In the genomic region with DNA sequence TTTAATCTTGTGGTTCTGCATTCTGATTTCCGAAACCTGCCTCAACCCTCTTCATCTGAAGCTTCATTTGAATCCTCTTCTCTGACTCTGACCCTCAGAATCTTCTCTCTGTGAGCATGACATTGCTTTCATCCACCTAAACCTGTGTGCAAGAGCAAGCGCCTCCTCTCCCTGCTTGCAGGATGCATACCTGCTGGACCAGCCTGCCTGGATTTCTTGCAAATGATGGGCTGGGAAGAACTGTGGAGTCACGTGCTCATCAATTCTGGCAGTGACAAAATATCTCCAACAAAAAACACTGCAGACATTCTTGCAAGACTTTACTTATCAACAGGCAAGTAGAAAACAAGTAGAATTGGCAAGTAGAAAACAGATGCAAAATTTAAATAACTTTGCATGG, we compare ENCODE assay signal across 2 cellular contexts.
TF ChIP-seq lines count a peak whose summit lies in the region.

No MANE protein-coding gene starts in this region.

TF ChIP-seq in GM23338, 12 proteins besides CTCF, POLR2A, EP300 and RAD21:
- TF ChIP-seq, protein P1, sequence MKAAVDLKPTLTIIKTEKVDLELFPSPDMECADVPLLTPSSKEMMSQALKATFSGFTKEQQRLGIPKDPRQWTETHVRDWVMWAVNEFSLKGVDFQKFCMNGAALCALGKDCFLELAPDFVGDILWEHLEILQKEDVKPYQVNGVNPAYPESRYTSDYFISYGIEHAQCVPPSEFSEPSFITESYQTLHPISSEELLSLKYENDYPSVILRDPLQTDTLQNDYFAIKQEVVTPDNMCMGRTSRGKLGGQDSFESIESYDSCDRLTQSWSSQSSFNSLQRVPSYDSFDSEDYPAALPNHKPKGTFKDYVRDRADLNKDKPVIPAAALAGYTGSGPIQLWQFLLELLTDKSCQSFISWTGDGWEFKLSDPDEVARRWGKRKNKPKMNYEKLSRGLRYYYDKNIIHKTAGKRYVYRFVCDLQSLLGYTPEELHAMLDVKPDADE (IDR thresholded peaks at IDR 0.05) = no peak

TF ChIP-seq in K562, 482 proteins besides CTCF, POLR2A, EP300 and RAD21:
- TF ChIP-seq ELF2 (CRISPR knock-in tag; IDR thresholded peaks at IDR 0.05) = no peak
- no peak for TF ChIP-seq SIRT6 (IDR thresholded peaks at IDR 0.05; ENCODE audit: low read depth, low read length)
- no peak for TF ChIP-seq SAFB (IDR thresholded peaks at IDR 0.05; ENCODE audit: borderline replicate concordance, low read depth, low read length)
- TF ChIP-seq, protein P2, sequence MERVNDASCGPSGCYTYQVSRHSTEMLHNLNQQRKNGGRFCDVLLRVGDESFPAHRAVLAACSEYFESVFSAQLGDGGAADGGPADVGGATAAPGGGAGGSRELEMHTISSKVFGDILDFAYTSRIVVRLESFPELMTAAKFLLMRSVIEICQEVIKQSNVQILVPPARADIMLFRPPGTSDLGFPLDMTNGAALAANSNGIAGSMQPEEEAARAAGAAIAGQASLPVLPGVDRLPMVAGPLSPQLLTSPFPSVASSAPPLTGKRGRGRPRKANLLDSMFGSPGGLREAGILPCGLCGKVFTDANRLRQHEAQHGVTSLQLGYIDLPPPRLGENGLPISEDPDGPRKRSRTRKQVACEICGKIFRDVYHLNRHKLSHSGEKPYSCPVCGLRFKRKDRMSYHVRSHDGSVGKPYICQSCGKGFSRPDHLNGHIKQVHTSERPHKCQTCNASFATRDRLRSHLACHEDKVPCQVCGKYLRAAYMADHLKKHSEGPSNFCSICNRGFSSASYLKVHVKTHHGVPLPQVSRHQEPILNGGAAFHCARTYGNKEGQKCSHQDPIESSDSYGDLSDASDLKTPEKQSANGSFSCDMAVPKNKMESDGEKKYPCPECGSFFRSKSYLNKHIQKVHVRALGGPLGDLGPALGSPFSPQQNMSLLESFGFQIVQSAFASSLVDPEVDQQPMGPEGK (CRISPR knock-in tag; IDR thresholded peaks at IDR 0.05; ENCODE audit: borderline replicate concordance) = no peak
- TF ChIP-seq, protein P3, sequence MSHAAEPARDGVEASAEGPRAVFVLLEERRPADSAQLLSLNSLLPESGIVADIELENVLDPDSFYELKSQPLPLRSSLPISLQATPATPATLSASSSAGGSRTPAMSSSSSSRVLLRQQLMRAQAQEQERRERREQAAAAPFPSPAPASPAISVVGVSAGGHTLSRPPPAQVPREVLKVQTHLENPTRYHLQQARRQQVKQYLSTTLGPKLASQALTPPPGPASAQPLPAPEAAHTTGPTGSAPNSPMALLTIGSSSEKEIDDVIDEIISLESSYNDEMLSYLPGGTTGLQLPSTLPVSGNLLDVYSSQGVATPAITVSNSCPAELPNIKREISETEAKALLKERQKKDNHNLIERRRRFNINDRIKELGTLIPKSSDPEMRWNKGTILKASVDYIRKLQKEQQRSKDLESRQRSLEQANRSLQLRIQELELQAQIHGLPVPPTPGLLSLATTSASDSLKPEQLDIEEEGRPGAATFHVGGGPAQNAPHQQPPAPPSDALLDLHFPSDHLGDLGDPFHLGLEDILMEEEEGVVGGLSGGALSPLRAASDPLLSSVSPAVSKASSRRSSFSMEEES (CRISPR knock-in tag; IDR thresholded peaks at IDR 0.05) = peak; percentile 37; the same call in 1 of the 2 replicates
- TF ChIP-seq, protein P4, sequence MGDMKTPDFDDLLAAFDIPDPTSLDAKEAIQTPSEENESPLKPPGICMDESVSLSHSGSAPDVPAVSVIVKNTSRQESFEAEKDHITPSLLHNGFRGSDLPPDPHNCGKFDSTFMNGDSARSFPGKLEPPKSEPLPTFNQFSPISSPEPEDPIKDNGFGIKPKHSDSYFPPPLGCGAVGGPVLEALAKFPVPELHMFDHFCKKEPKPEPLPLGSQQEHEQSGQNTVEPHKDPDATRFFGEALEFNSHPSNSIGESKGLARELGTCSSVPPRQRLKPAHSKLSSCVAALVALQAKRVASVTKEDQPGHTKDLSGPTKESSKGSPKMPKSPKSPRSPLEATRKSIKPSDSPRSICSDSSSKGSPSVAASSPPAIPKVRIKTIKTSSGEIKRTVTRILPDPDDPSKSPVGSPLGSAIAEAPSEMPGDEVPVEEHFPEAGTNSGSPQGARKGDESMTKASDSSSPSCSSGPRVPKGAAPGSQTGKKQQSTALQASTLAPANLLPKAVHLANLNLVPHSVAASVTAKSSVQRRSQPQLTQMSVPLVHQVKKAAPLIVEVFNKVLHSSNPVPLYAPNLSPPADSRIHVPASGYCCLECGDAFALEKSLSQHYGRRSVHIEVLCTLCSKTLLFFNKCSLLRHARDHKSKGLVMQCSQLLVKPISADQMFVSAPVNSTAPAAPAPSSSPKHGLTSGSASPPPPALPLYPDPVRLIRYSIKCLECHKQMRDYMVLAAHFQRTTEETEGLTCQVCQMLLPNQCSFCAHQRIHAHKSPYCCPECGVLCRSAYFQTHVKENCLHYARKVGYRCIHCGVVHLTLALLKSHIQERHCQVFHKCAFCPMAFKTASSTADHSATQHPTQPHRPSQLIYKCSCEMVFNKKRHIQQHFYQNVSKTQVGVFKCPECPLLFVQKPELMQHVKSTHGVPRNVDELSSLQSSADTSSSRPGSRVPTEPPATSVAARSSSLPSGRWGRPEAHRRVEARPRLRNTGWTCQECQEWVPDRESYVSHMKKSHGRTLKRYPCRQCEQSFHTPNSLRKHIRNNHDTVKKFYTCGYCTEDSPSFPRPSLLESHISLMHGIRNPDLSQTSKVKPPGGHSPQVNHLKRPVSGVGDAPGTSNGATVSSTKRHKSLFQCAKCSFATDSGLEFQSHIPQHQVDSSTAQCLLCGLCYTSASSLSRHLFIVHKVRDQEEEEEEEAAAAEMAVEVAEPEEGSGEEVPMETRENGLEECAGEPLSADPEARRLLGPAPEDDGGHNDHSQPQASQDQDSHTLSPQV (IDR thresholded peaks at IDR 0.05) = no peak
